Comparison of ENCODE assay signal across 1 cellular context in the genomic region with DNA sequence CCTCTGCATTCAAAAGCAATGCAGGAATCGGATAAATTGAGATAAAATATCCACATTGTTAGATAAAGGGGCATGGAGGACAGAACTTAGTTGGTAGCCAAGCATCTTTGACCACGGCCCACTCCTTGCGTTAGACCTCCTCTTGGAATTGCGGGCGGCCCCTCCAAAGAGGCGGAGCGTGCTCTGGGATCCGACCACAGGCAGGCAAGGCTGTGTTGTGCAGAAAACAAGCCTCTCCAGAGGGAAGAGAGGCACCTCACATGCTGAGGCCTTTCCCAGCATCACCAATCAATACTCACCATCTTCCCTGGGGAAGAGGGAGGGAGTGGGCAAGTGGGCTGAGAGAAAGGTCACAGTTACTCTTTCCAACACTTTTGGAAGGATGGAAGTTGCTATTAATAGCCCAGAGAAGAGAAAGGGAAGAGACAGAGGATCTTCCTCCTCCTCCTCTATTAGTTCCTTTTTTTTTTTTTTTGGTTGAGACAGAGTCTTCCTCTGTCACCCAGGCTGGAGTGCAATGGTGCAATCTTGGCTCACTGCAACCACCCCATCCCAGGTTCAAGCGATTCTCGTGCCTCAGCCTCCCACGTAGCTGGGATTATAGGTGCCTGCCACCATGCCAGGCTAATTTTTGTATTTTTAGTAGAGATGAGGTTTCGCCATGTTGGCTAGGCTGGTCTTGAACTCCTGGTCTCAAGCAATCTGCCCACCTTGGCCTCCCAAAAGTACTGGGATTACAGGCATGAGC.
TF ChIP-seq lines count a peak whose summit lies in the region.

No MANE protein-coding gene starts in this region.

TF ChIP-seq in HepG2, 621 proteins besides CTCF, POLR2A, EP300 and RAD21:
- no peak for TF ChIP-seq IRX3 (CRISPR knock-in tag; IDR thresholded peaks at IDR 0.05; ENCODE audit: borderline replicate concordance, low read depth)
- TF ChIP-seq TCF12 (IDR thresholded peaks at IDR 0.05): no peak
- TF ChIP-seq TCF12 (CRISPR knock-in tag; IDR thresholded peaks at IDR 0.05): no peak
- TF ChIP-seq, protein P1, sequence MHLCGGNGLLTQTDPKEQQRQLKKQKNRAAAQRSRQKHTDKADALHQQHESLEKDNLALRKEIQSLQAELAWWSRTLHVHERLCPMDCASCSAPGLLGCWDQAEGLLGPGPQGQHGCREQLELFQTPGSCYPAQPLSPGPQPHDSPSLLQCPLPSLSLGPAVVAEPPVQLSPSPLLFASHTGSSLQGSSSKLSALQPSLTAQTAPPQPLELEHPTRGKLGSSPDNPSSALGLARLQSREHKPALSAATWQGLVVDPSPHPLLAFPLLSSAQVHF (CRISPR knock-in tag; IDR thresholded peaks at IDR 0.05): no peak
- TF ChIP-seq RARA (CRISPR knock-in tag; IDR thresholded peaks at IDR 0.05): no peak
- TF ChIP-seq PRPF4 (IDR thresholded peaks at IDR 0.05; ENCODE audit: low read depth, low read length, poor library complexity, severe bottlenecking): no peak
- TF ChIP-seq, protein P2, sequence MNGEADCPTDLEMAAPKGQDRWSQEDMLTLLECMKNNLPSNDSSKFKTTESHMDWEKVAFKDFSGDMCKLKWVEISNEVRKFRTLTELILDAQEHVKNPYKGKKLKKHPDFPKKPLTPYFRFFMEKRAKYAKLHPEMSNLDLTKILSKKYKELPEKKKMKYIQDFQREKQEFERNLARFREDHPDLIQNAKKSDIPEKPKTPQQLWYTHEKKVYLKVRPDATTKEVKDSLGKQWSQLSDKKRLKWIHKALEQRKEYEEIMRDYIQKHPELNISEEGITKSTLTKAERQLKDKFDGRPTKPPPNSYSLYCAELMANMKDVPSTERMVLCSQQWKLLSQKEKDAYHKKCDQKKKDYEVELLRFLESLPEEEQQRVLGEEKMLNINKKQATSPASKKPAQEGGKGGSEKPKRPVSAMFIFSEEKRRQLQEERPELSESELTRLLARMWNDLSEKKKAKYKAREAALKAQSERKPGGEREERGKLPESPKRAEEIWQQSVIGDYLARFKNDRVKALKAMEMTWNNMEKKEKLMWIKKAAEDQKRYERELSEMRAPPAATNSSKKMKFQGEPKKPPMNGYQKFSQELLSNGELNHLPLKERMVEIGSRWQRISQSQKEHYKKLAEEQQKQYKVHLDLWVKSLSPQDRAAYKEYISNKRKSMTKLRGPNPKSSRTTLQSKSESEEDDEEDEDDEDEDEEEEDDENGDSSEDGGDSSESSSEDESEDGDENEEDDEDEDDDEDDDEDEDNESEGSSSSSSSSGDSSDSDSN (CRISPR knock-in tag; IDR thresholded peaks at IDR 0.05): no peak
- no peak for TF ChIP-seq ZNF30 (CRISPR knock-in tag; IDR thresholded peaks at IDR 0.05)
- no peak for TF ChIP-seq ZSCAN21 (CRISPR knock-in tag; IDR thresholded peaks at IDR 0.05; ENCODE audit: borderline replicate concordance)
- no peak for TF ChIP-seq HMG20A (CRISPR knock-in tag; IDR thresholded peaks at IDR 0.05; ENCODE audit: borderline replicate concordance)
- TF ChIP-seq TCF7L2 (IDR thresholded peaks at IDR 0.05; ENCODE audit: low read depth, low read length): no peak
